In the genomic region with DNA sequence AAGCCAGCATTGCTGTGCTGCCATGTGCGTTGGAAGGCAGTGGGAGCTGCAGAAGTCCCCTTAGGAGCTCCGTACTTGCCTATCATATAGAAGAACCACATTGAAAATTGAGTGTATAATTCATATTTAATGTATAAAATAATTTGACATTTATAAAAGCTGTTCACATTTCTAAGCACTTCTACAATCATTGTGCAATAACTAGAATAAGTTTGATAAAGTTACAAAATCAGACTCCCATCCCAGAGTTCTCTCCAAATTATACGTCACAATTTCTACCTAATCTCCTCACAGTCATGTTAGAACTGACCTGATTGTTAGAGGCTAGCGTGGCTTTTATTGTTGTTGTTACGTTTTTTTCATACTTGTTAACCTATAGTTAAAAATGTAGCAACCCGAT, we compare ENCODE assay signal across 36 cellular contexts.
DNase-seq lines count a peak whose midpoint lies in the region; ATAC-seq, FAIRE-seq and TF ChIP-seq lines count a peak whose summit lies in the region.
"Had no signal": no experiment of that assay in that cellular context is flagged by ENCODE, and none has a peak within 500 bp of the region (broad histone marks: within the 10 kb centered on the region; RNA-seq: fewer than 3 reads in every experiment).

No MANE protein-coding gene starts in this region.

- H3K4me3 ChIP-seq in HepG2 (replicated peaks in 1 of 3; ENCODE audit: insufficient read depth in 1 of 3, low read depth in 2 of 3, low read length in 3 of 3) (no peak overlapping the region), right lobe of liver (no peak overlapping the region), A549 (no peak overlapping the region), IMR-90 (ENCODE audit: insufficient read depth, low read depth, low read length) (no peak overlapping the region), K562 (no peak overlapping the region), neuronal stem cell (ENCODE audit: low read length in 2 of 2) (no peak overlapping the region)
- H3K4me3 ChIP-seq: BLaER1; BLaER1 treated with 17β-estradiol and CSF1 and Interleukin-3, amounts not matched to agents 10 nM and 100 nM had no signal

- H2AFZ ChIP-seq in HepG2 (ENCODE audit: low read length) = no peak overlapping the region
- no peak overlapping the region for H2AFZ ChIP-seq in IMR-90 (replicated peaks; ENCODE audit: low read length, poor library complexity)
- peak overlapping the region; percentile 46; the same call in 1 of the 2 replicates for H2AFZ ChIP-seq in K562 (ENCODE audit: low read depth, low read length)
- H2AFZ ChIP-seq in neuronal stem cell (ENCODE audit: low read length) = no peak overlapping the region

- H3K9me1 ChIP-seq in IMR-90 (ENCODE audit: insufficient read depth, low read length) = peaks cover 3% of the 10 kb centered on the region; the same call in 1 of the 2 replicates
- H3K9me1 ChIP-seq in K562 (ENCODE audit: control insufficient read depth, insufficient read depth, low read length) = no peaks in the 10 kb centered on the region

- H3K14ac ChIP-seq in IMR-90 (replicated peaks; ENCODE audit: low read depth, low read length) (no peak overlapping the region), neuronal stem cell (ENCODE audit: low read length) (no peak overlapping the region)

- H3K4me1 ChIP-seq in HepG2 (ENCODE audit: insufficient read depth, low read length) (peaks cover 15% of the 10 kb centered on the region), right lobe of liver (no peaks in the 10 kb centered on the region), A549 (peaks cover 5% of the 10 kb centered on the region; the same call in 2 of the 3 replicates), IMR-90 (ENCODE audit: control insufficient read depth, insufficient read depth, low read length) (peaks cover 17% of the 10 kb centered on the region), K562 (replicated peaks in 1 of 2; ENCODE audit: control insufficient read depth in 2 of 2, insufficient read depth in 2 of 2, low read length in 2 of 2) (peaks cover 11 to 19% of the 10 kb centered on the region in 2 experiments; a peak in 3 of 5 replicates), neuronal stem cell (ENCODE audit: control insufficient read depth in 2 of 2, insufficient read depth in 1 of 2, low read depth in 1 of 2, low read length in 2 of 2) (peaks cover 4 to 13% of the 10 kb centered on the region in 2 donors)
- H3K4me1 ChIP-seq: BE2C; BLaER1; BLaER1 treated with 17β-estradiol and CSF1 and Interleukin-3, amounts not matched to agents 10 nM and 100 nM had no signal

- H2AK9ac ChIP-seq in IMR-90 (replicated peaks; ENCODE audit: low read depth, low read length, poor library complexity) = no peak overlapping the region

- H3K36me3 ChIP-seq in HepG2 (replicated peaks in 1 of 2; ENCODE audit: control insufficient read depth in 1 of 2, insufficient read depth in 2 of 2, low read length in 2 of 2) (no peaks in the 10 kb centered on the region), right lobe of liver (no peaks in the 10 kb centered on the region), IMR-90 (ENCODE audit: control insufficient read depth, insufficient read depth, low read length) (no peaks in the 10 kb centered on the region), K562 (ENCODE audit: control insufficient read depth, insufficient read depth, low read length) (no peaks in the 10 kb centered on the region), neuronal stem cell (replicated peaks in 1 of 2; ENCODE audit: control insufficient read depth in 2 of 2, insufficient read depth in 2 of 2, low read length in 2 of 2) (no peaks in the 10 kb centered on the region)
- H3K36me3 ChIP-seq: BE2C; BLaER1; BLaER1 treated with 17β-estradiol and CSF1 and Interleukin-3, amounts not matched to agents 10 nM and 100 nM had no signal

- no peak overlapping the region for H3K4me3 Mint-ChIP-seq in activated naive CD8-positive, alpha-beta T cell treated with anti-CD3 and anti-CD28 coated beads, Interleukin-2, amount 50 U/mL, for 24 hours
- H3K4me3 Mint-ChIP-seq: B cell; CD14-positive monocyte; CD4-positive, alpha-beta memory T cell; CD4-positive, alpha-beta T cell; CD4-positive, CD25-positive, alpha-beta regulatory T cell; CD8-positive, alpha-beta memory T cell; CD8-positive, alpha-beta T cell had no signal

- DNase-seq in HepG2 (ENCODE audit: low spot score) (no peak), right lobe of liver (no peak), A549 (ENCODE audit: low read depth in 1 of 2, low spot score in 1 of 2) (no peak), IMR-90 (no peak), K562 (ENCODE audit: extremely low read depth in 1 of 4, low spot score in 3 of 4) (no peak), NCI-H2029 (lab: John Stamatoyannopoulos, UW) (no peak), neuronal stem cell (ENCODE audit: low spot score) (no peak)
- no peak for DNase-seq in activated naive CD8-positive, alpha-beta T cell treated with anti-CD3 and anti-CD28 coated beads, Interleukin-2, amount 50 U/mL, for 24 hours
- DNase-seq: 8988T; ACHN; AML-193; BE2C; C1 segment of cervical spinal cord; Caco-2; Calu3; CD4-positive, alpha-beta memory T cell; CD4-positive, alpha-beta T cell; CD4-positive, CD25-positive, alpha-beta regulatory T cell; CD8-positive, alpha-beta memory T cell; CD8-positive, alpha-beta T cell; COR-L47; DMS 273 treated with DMSO at 0.1 percent for 48 hours; DMS153; DMS53; DMS79; DMS79 treated with DMSO at 0.1 percent for 48 hours; DND-41; EL had no signal

- no peaks in the 10 kb centered on the region for H3K4me1 Mint-ChIP-seq in activated naive CD8-positive, alpha-beta T cell treated with anti-CD3 and anti-CD28 coated beads, Interleukin-2, amount 50 U/mL, for 24 hours
- H3K4me1 Mint-ChIP-seq: B cell; CD14-positive monocyte; CD4-positive, alpha-beta memory T cell; CD4-positive, CD25-positive, alpha-beta regulatory T cell; CD8-positive, alpha-beta memory T cell had no signal

- BruUV-seq in HepG2 (replicated peaks; lab: Mats Ljungman, UMichigan) (no TSS peak), IMR-90 (replicated peaks; lab: Mats Ljungman, UMichigan) (no TSS peak), K562 (replicated peaks; lab: Mats Ljungman, UMichigan) (no TSS peak)

- TF ChIP-seq RAD21 in HepG2 (CRISPR knock-in tag; IDR thresholded peaks at IDR 0.05) (no peak), A549 (conservative IDR thresholded peaks at IDR 0.05 in 1 of 2, IDR thresholded peaks at IDR 0.05 in 1 of 2) (no peak), IMR-90 (IDR thresholded peaks at IDR 0.05; ENCODE audit: low read length) (no peak), K562 (CRISPR knock-in tag; conservative IDR thresholded peaks at IDR 0.05 in 1 of 2, IDR thresholded peaks at IDR 0.05 in 1 of 2) (no peak)

- CTCF ChIA-PET in HepG2 (lab: Yijun Ruan, JAX; ENCODE audit: low intra/inter-chr PET ratio, low total read pairs) (no interaction called here), A549 (lab: Yijun Ruan, JAX) (interaction anchor here (1.9 to 2.9 kb wide), 3 partner anchors 9 to 19 kb away, joined by 4 to 12 read pairs (median 10); no protein-coding TSS in a partner anchor), IMR-90 (lab: Yijun Ruan, JAX) (no interaction called here), K562 (lab: Yijun Ruan, JAX; ENCODE audit: low intra/inter-chr PET ratio) (interaction anchor here (0.6 kb wide), 1 partner anchor 1159 kb away, joined by 3 read pairs; no protein-coding TSS in a partner anchor)

- H3K27me3 Mint-ChIP-seq in activated naive CD8-positive, alpha-beta T cell treated with anti-CD3 and anti-CD28 coated beads, Interleukin-2, amount 50 U/mL, for 24 hours = peaks cover 7% of the 10 kb centered on the region

- no peak overlapping the region for H2BK12ac ChIP-seq in neuronal stem cell (ENCODE audit: low read length)

- H3K56ac ChIP-seq in IMR-90 (ENCODE audit: extremely low read depth, insufficient read depth, low read length) = no peak overlapping the region

- FAIRE-seq in HepG2 (lab: Jason Lieb, UNC) (no peak), A549 (lab: Jason Lieb, UNC) (peak; percentile 13), K562 (lab: Jason Lieb, UNC) (no peak)
- FAIRE-seq: A204.1, D721Med had no signal

- H3K79me1 ChIP-seq in IMR-90 (ENCODE audit: low read depth in 1 of 2, low read length in 2 of 2) = no peaks in the 10 kb centered on the region
- H3K79me1 ChIP-seq in neuronal stem cell (ENCODE audit: low read depth, low read length) = no peaks in the 10 kb centered on the region

- H3K27me3 ChIP-seq in HepG2 (ENCODE audit: control insufficient read depth in 1 of 2, insufficient read depth in 2 of 2, low read length in 2 of 2) (no peaks in the 10 kb centered on the region), right lobe of liver (no peaks in the 10 kb centered on the region), IMR-90 (ENCODE audit: control insufficient read depth, insufficient read depth, low read length) (no peaks in the 10 kb centered on the region), K562 (ENCODE audit: control insufficient read depth in 2 of 2, insufficient read depth in 2 of 2, low read length in 2 of 2) (no peaks in the 10 kb centered on the region), neuronal stem cell (ENCODE audit: control insufficient read depth in 3 of 3, insufficient read depth in 3 of 3, low read depth in 1 of 3, low read length in 3 of 3) (no peaks in the 10 kb centered on the region)
- H3K27me3 ChIP-seq: BE2C; BLaER1; BLaER1 treated with 17β-estradiol and CSF1 and Interleukin-3, amounts not matched to agents 10 nM and 100 nM had no signal

- TF ChIP-seq EP300 in HepG2 (IDR thresholded peaks at IDR 0.05; ENCODE audit: low read depth in 2 of 2, low read length in 2 of 2) (no peak), HepG2 (CRISPR knock-in tag; IDR thresholded peaks at IDR 0.05; ENCODE audit: borderline replicate concordance) (no peak), A549 (IDR thresholded peaks at IDR 0.05) (no peak), K562 (IDR thresholded peaks at IDR 0.05; ENCODE audit: low read length) (no peak)

- H4K8ac ChIP-seq in IMR-90 (ENCODE audit: low read depth in 2 of 2, low read length in 2 of 2) (no peak overlapping the region), neuronal stem cell (ENCODE audit: low read depth, low read length) (no peak overlapping the region)

- H4K91ac ChIP-seq in IMR-90 (ENCODE audit: insufficient read depth, low read depth, low read length) (no peak overlapping the region), neuronal stem cell (ENCODE audit: low read depth, low read length, poor library complexity) (no peak overlapping the region)

- dilution Hi-C loops in IMR-90 (cut with HindIII; ENCODE audit: low sequenced_read_pairs, unreplicated experiment) = no loop called here

- no peak overlapping the region for H2BK5ac ChIP-seq in IMR-90 (ENCODE audit: low read depth, low read length, poor library complexity, severe bottlenecking)
- H2BK5ac ChIP-seq in neuronal stem cell (ENCODE audit: low read length) = no peak overlapping the region

- H3K79me2 ChIP-seq in HepG2 (ENCODE audit: insufficient read depth, low read length) (no peaks in the 10 kb centered on the region), K562 (ENCODE audit: control insufficient read depth, insufficient read depth, low read length) (no peaks in the 10 kb centered on the region)

- H3K4ac ChIP-seq in IMR-90 (ENCODE audit: low read depth, low read length) = no peak overlapping the region
- H3K4ac ChIP-seq in neuronal stem cell (ENCODE audit: low read length) = no peak overlapping the region

- 44% methylated on average over 6 of the region's 6 CpGs for WGBS in HepG2 (ENCODE audit: low lambda C conversion rate)
- 63% methylated on average over 6 of the region's 6 CpGs for WGBS in right lobe of liver (ENCODE audit: insufficient coverage, low coverage, low lambda C conversion rate, missing lambda C conversion rate)
- WGBS in A549 (ENCODE audit: missing lambda C conversion rate) = 68% methylated on average over 6 of the region's 6 CpGs
- WGBS in IMR-90 (ENCODE audit: extremely low coverage in 2 of 2, insufficient read length in 1 of 2), 2 experiments = no CpG with 5 or more reads among the region's 6 CpGs
- 52% methylated on average over 6 of the region's 6 CpGs for WGBS in K562 (ENCODE audit: insufficient coverage, low coverage, missing lambda C conversion rate)
- no CpG with 5 or more reads among the region's 6 CpGs for WGBS in neuronal stem cell (ENCODE audit: extremely low coverage in 2 of 2, insufficient read length in 2 of 2, insufficient replicate concordance in 1 of 2), 2 donors

- ATAC-seq in HepG2 (no peak), right lobe of liver (no peak), A549 (no peak), IMR-90 (ENCODE audit: low read depth) (no peak), K562 (no peak)
- no peak for ATAC-seq in activated naive CD8-positive, alpha-beta T cell treated with anti-CD3 and anti-CD28 coated beads, Interleukin-2, amount 50 U/mL, for 24 hours
- ATAC-seq: CD8-positive, alpha-beta T cell had no signal

- H2BK120ac ChIP-seq in IMR-90 (ENCODE audit: low read depth, low read length) (no peak overlapping the region), neuronal stem cell (ENCODE audit: low read depth, low read length) (no peak overlapping the region)

- in situ Hi-C loops in HepG2 (cut with HindIII; ENCODE audit: extremely low pct_ligation_motif_present, low pct_unique_long_range_greater_than_20kb) (no loop called here), IMR-90 (cut with MboI; ENCODE audit: low sequenced_read_pairs) (no loop called here), K562 (cut with MboI) (no loop called here)

- H3K9ac ChIP-seq in HepG2 (ENCODE audit: insufficient read depth, low read depth, low read length) (no peak overlapping the region), IMR-90 (ENCODE audit: low read depth, low read length) (no peak overlapping the region), K562 (ENCODE audit: insufficient read depth in 1 of 2, low read depth in 2 of 2, low read length in 2 of 2) (no peak overlapping the region), neuronal stem cell (ENCODE audit: low read depth, low read length, poor library complexity) (no peak overlapping the region)
- H3K9ac ChIP-seq: BLaER1; BLaER1 treated with 17β-estradiol and CSF1 and Interleukin-3, amounts not matched to agents 10 nM and 100 nM had no signal

- H2BK20ac ChIP-seq in IMR-90 (ENCODE audit: low read depth, low read length) = no peak overlapping the region

- no peak overlapping the region for H3K27ac Mint-ChIP-seq in activated naive CD8-positive, alpha-beta T cell treated with anti-CD3 and anti-CD28 coated beads, Interleukin-2, amount 50 U/mL, for 24 hours
- H3K27ac Mint-ChIP-seq: B cell; CD14-positive monocyte; CD4-positive, alpha-beta memory T cell; CD4-positive, alpha-beta T cell; CD4-positive, CD25-positive, alpha-beta regulatory T cell; CD8-positive, alpha-beta memory T cell; CD8-positive, alpha-beta T cell had no signal

- TF ChIP-seq POLR2A in HepG2 (IDR thresholded peaks at IDR 0.05; ENCODE audit: insufficient read depth in 1 of 2, low read depth in 2 of 2, low read length in 2 of 2) (no peak), right lobe of liver (IDR thresholded peaks at IDR 0.05) (no peak), A549 (IDR thresholded peaks at IDR 0.05; ENCODE audit: low read length) (no peak), IMR-90 (IDR thresholded peaks at IDR 0.05; ENCODE audit: low read depth, low read length) (no peak), K562 (conservative IDR thresholded peaks at IDR 0.05) (no peak)

- H2BK15ac ChIP-seq in IMR-90 (ENCODE audit: low read depth, low read length) (no peak overlapping the region), neuronal stem cell (ENCODE audit: low read length) (no peak overlapping the region)

- no peaks in the 10 kb centered on the region for H3K9me3 ChIP-seq in HepG2 (ENCODE audit: low read length)
- H3K9me3 ChIP-seq in right lobe of liver = no peaks in the 10 kb centered on the region
- no peaks in the 10 kb centered on the region for H3K9me3 ChIP-seq in A549
- no peaks in the 10 kb centered on the region for H3K9me3 ChIP-seq in IMR-90 (ENCODE audit: control insufficient read depth, insufficient read depth, low read length)
- H3K9me3 ChIP-seq in K562 (replicated peaks; ENCODE audit: control insufficient read depth, insufficient read depth, low read depth, low read length) = no peaks in the 10 kb centered on the region
- H3K9me3 ChIP-seq in neuronal stem cell (replicated peaks in 1 of 2; ENCODE audit: control insufficient read depth in 2 of 2, insufficient read depth in 1 of 2, low read depth in 1 of 2, low read length in 2 of 2) = no peaks in the 10 kb centered on the region
- H3K9me3 ChIP-seq: BE2C; BLaER1; BLaER1 treated with 17β-estradiol and CSF1 and Interleukin-3, amounts not matched to agents 10 nM and 100 nM; Caco-2 had no signal

- H2AK5ac ChIP-seq in IMR-90 (ENCODE audit: low read depth, low read length) (no peak overlapping the region), neuronal stem cell (ENCODE audit: low read depth, low read length) (no peak overlapping the region)

- intact Hi-C loops in HepG2 (cut with micrococcal nuclease; ENCODE audit: unreplicated experiment) (no loop called here), right lobe of liver (cut with DNase I) (no loop called here), IMR-90 (cut with micrococcal nuclease) (no loop called here), K562 (cut with micrococcal nuclease) (no loop called here)

- H3K23ac ChIP-seq in IMR-90 (ENCODE audit: low read depth, low read length) (no peak overlapping the region), neuronal stem cell (ENCODE audit: low read depth, low read length, poor library complexity) (no peak overlapping the region)

- no peak overlapping the region for H3K4me2 ChIP-seq in HepG2 (ENCODE audit: low read depth, low read length)
- H3K4me2 ChIP-seq in A549 = no peak overlapping the region
- no peak overlapping the region for H3K4me2 ChIP-seq in IMR-90 (ENCODE audit: low read depth, low read length)
- no peak overlapping the region for H3K4me2 ChIP-seq in K562 (ENCODE audit: insufficient read depth, low read length)
- H3K4me2 ChIP-seq in neuronal stem cell (ENCODE audit: insufficient read depth, low read length, poor library complexity, severe bottlenecking) = no peak overlapping the region
- H3K4me2 ChIP-seq: BLaER1; BLaER1 treated with 17β-estradiol and CSF1 and Interleukin-3, amounts not matched to agents 10 nM and 100 nM had no signal

- no peak overlapping the region for H4K5ac ChIP-seq in IMR-90 (ENCODE audit: low read depth, low read length)

- H3K18ac ChIP-seq in IMR-90 (ENCODE audit: low read depth, low read length) = no peak overlapping the region
- no peak overlapping the region for H3K18ac ChIP-seq in neuronal stem cell (ENCODE audit: low read length)

- no peaks in the 10 kb centered on the region for H3K9me3 Mint-ChIP-seq in activated naive CD8-positive, alpha-beta T cell treated with anti-CD3 and anti-CD28 coated beads, Interleukin-2, amount 50 U/mL, for 24 hours
- H3K9me3 Mint-ChIP-seq: CD14-positive monocyte; CD4-positive, alpha-beta memory T cell; CD4-positive, alpha-beta T cell; CD4-positive, CD25-positive, alpha-beta regulatory T cell; CD8-positive, alpha-beta memory T cell; CD8-positive, alpha-beta T cell had no signal

- TF ChIP-seq CTCF in HepG2 (CRISPR knock-in tag; IDR thresholded peaks at IDR 0.05) (no peak), right lobe of liver (IDR thresholded peaks at IDR 0.05) (no peak), A549 (IDR thresholded peaks at IDR 0.05) (no peak), IMR-90 (conservative IDR thresholded peaks at IDR 0.05; ENCODE audit: low read depth, low read length) (no peak), K562 (IDR thresholded peaks at IDR 0.05 in 2 of 3, conservative IDR thresholded peaks at IDR 0.05 in 1 of 3; ENCODE audit: insufficient read depth in 2 of 3, low read depth in 1 of 3, low read length in 3 of 3) (no peak)

- H3K36me3 Mint-ChIP-seq in activated naive CD8-positive, alpha-beta T cell treated with anti-CD3 and anti-CD28 coated beads, Interleukin-2, amount 50 U/mL, for 24 hours (ENCODE audit: low read depth) = no peaks in the 10 kb centered on the region
- H3K36me3 Mint-ChIP-seq: CD14-positive monocyte; CD4-positive, alpha-beta memory T cell; CD4-positive, CD25-positive, alpha-beta regulatory T cell; CD8-positive, alpha-beta memory T cell; CD8-positive, alpha-beta T cell had no signal

- H4K20me1 ChIP-seq in HepG2 (ENCODE audit: insufficient read depth, low read length) (no peaks in the 10 kb centered on the region), IMR-90 (ENCODE audit: insufficient read depth, low read length) (no peaks in the 10 kb centered on the region), K562 (replicated peaks; ENCODE audit: control insufficient read depth, insufficient read depth, low read length) (no peaks in the 10 kb centered on the region)
- H4K20me1 ChIP-seq: BLaER1; BLaER1 treated with 17β-estradiol and CSF1 and Interleukin-3, amounts not matched to agents 10 nM and 100 nM had no signal

- POLR2A ChIA-PET in HepG2 (lab: Yijun Ruan, JAX) = no interaction called here
- POLR2A ChIA-PET in A549 (lab: Yijun Ruan, JAX) = no interaction called here
- POLR2A ChIA-PET in IMR-90 (lab: Charles Lee; ENCODE audit: unreplicated experiment) = no interaction called here
- POLR2A ChIA-PET in K562 (lab: Yijun Ruan, JAX) = interaction anchor here (1.8 kb wide), 1 partner anchor 9 kb away, joined by 4 read pairs; no protein-coding TSS in a partner anchor

- H3K27ac ChIP-seq in HepG2 (ENCODE audit: extremely low read length, insufficient read depth, low read length) (no peak overlapping the region), right lobe of liver (no peak overlapping the region), A549 (no peak overlapping the region), IMR-90 (ENCODE audit: insufficient read depth, low read length) (no peak overlapping the region), K562 (ENCODE audit: extremely low read depth, low read depth, low read length) (no peak overlapping the region), neuronal stem cell (replicated peaks; ENCODE audit: low read length) (no peak overlapping the region)
- H3K27ac ChIP-seq: 22Rv1; BLaER1; BLaER1 treated with 17β-estradiol and CSF1 and Interleukin-3, amounts not matched to agents 10 nM and 100 nM; C4-2B had no signal

Comparison
In these comparisons a context has a peak if more than half of its experiments do, and no peak if none do; other contexts are left out.
1. CTCF ChIA-PET loops: an anchor here in A549 (1.9 to 2.9 kb wide) and K562 (0.6 kb wide); none called in HepG2 and IMR-90.
2. Of the 241 proteins assayed by ChIP-seq in both HepG2 and K562: peak only in HepG2: none; only in K562: none; in both: CEBPB; in neither: 239; mixed calls (peak in some experiments, not most) for 1.